ENCODE assay signal across 12 cellular contexts in the genomic region with DNA sequence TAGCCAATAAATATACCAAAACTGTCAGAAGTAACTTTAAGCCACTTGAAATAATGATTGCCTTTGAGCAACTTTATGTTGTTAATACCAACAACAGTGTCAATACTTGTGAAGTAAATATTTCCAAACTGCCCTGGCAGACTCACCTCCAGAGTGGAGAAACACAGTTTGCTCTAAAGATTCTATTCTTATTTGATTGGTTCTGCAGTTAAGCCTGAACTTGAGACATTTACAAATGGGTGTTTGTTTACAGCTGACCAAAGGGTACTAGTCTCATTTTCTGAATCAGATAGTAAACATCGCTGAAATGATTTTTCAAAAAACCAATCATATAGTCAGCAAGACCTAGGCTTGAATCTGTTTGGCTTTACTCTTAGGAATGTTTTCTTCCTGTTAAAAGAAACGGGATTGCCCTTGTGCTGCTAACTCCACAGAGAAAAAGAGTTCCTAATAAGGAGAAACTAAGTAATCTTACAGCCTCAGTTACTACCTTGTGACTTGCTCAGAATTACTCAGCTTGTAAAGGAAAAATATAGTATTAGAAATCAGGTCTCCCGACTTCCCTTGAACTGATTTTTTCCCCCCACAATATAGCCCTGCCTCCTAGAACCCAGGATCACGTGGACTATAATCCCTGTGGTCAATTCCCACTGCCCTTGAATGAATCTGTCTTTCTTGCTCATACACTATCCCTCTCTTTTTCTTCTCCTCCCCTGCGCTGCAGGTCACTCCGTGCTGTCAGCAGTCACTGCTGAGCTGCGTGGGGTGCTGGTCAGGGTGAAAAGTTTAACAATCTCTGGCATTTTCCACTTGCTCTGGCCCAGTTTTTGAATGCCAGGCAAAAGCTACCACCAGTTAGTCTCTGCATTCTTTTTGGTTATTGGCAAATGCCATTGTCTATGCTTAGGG. TPM values are rescaled to one million over a fixed set of nuclear protein-coding genes. Genes with fewer than 3 reads are reported as not detected.
DNase-seq lines count a peak whose midpoint lies in the region; ATAC-seq and TF ChIP-seq lines count a peak whose summit lies in the region.
"Had no signal": no experiment of that assay in that cellular context is flagged by ENCODE, and none has a peak within 500 bp of the region (broad histone marks: within the 10 kb centered on the region; RNA-seq: fewer than 3 reads in every experiment).

No MANE protein-coding gene starts in this region.

- no peaks in the 10 kb centered on the region for H3K4me1 ChIP-seq in neural progenitor cell
- H3K4me1 ChIP-seq in aorta (ENCODE audit: control insufficient read depth in 1 of 2, insufficient read depth in 2 of 2, low read length in 2 of 2) = no peaks in the 10 kb centered on the region

- H3K79me2 ChIP-seq in neural progenitor cell (ENCODE audit: low read depth) = no peaks in the 10 kb centered on the region

- H3K36me3 ChIP-seq in neural progenitor cell = no peaks in the 10 kb centered on the region
- no peaks in the 10 kb centered on the region for H3K36me3 ChIP-seq in aorta (ENCODE audit: control insufficient read depth in 1 of 2, insufficient read depth in 2 of 2, low read length in 1 of 2)

- H2AFZ ChIP-seq in neural progenitor cell (replicated peaks) = peak overlapping the region; percentile 99

- no peaks in the 10 kb centered on the region for H3K9me3 ChIP-seq in neural progenitor cell (ENCODE audit: low read depth)
- H3K9me3 ChIP-seq in aorta (ENCODE audit: control insufficient read depth, low read length) = no peaks in the 10 kb centered on the region

- no peak overlapping the region for H3K4me3 Mint-ChIP-seq in neural progenitor cell
- H3K4me3 Mint-ChIP-seq: activated B cell treated with CpG ODN at 0.5 μM for 24 hours had no signal

- H4K20me1 ChIP-seq in neural progenitor cell (ENCODE audit: low read depth) = no peaks in the 10 kb centered on the region

- no peak overlapping the region for H3K4me2 ChIP-seq in neural progenitor cell

- H3K27ac Mint-ChIP-seq in neural progenitor cell = no peak overlapping the region
- H3K27ac Mint-ChIP-seq: activated B cell treated with CpG ODN at 0.5 μM for 24 hours had no signal

- H3K27ac ChIP-seq in neural progenitor cell = no peak overlapping the region
- peak overlapping the region; percentile 81 to 98 for H3K27ac ChIP-seq in aorta (ENCODE audit: low read depth in 1 of 2, low read length in 2 of 2)

- DNase-seq in Right ventricle myocardium inferior (ENCODE audit: missing footprints) (no peak), cardiac septum (ENCODE audit: low spot score) (no peak), glomerular visceral epithelial cell (ENCODE audit: extremely low spot score) (peak; percentile 42), neural progenitor cell (ENCODE audit: low spot score) (no peak), aorta (no peak), DMS 273 (lab: John Stamatoyannopoulos, UW; ENCODE audit: unreplicated experiment) (no peak)
- DNase-seq: ACHN; activated B cell treated with CpG ODN at 0.5 μM for 24 hours; amniotic stem cell; stimulated activated CD4-positive, alpha-beta T cell treated with anti-CD3 and anti-CD28 coated beads, Interleukin-1b, Interleukin-23, amount 100 ng/mL, for 48 hours had no signal

- H3K36me3 Mint-ChIP-seq in neural progenitor cell = no peaks in the 10 kb centered on the region

- no peak overlapping the region for H3K9ac ChIP-seq in neural progenitor cell

- intact Hi-C loops in Right ventricle myocardium inferior (cut with DNase I) (loop anchor here (5.0 kb wide), 1 partner anchor 128 kb away; the partner anchor contains the start of gene METTL13), cardiac septum (cut with DNase I) (loop anchor here (2.0 kb wide), 1 partner anchor 89 kb away; the partner anchor contains the start of gene VAMP4), aorta (cut with DNase I) (loop anchor here in 1 of 2 donors (5.0 kb wide), 1 partner anchor 342 kb away; the partner anchor contains the start of gene FMO4)

- no peak overlapping the region for H3K4me3 ChIP-seq in neural progenitor cell
- no peak overlapping the region for H3K4me3 ChIP-seq in aorta (ENCODE audit: low read length in 2 of 2)

- TF ChIP-seq CTCF in neural progenitor cell (IDR thresholded peaks at IDR 0.05) = no peak

- ATAC-seq in Right ventricle myocardium inferior = peak; percentile 27
- ATAC-seq in aorta (ENCODE audit: low FRiP score) = peak; percentile 44
- no peak for ATAC-seq in HG03159 (IDR thresholded peaks at IDR 0.05; ENCODE audit: unreplicated experiment)
- no peak for ATAC-seq in GM21737 (IDR thresholded peaks at IDR 0.05; ENCODE audit: unreplicated experiment)

- H3K4me1 Mint-ChIP-seq in neural progenitor cell = peaks cover 21% of the 10 kb centered on the region

- WGBS in aorta, 2 donors = 9% methylated on average over 7 of the region's 7 CpGs

- no peaks in the 10 kb centered on the region for H3K9me3 Mint-ChIP-seq in neural progenitor cell
- H3K9me3 Mint-ChIP-seq: activated B cell treated with CpG ODN at 0.5 μM for 24 hours had no signal

- H3F3A ChIP-seq in neural progenitor cell (ENCODE audit: low read depth) = no peaks in the 10 kb centered on the region

- peaks cover 5% of the 10 kb centered on the region for H3K27me3 Mint-ChIP-seq in neural progenitor cell (ENCODE audit: insufficient read depth, low read depth)

- H3K27me3 ChIP-seq in neural progenitor cell = no peaks in the 10 kb centered on the region
- H3K27me3 ChIP-seq in aorta (ENCODE audit: control insufficient read depth in 1 of 2, insufficient read depth in 2 of 2, low read length in 1 of 2) = no peaks in the 10 kb centered on the region

RNA-seq across cellular contexts. Expression of gene MYOC, which starts 1.6 kb away (rescaled TPM):
- 5.3 TPM for total RNA-seq in Right ventricle myocardium inferior
- total RNA-seq in cardiac septum = 21.0 TPM
- total RNA-seq in neural progenitor cell (ENCODE audit: low replicate concordance) = not detected in 2 replicates
- 10 to 100 TPM; 18.0 to 74.0 TPM for total RNA-seq in aorta
- 1 to 10 TPM; 3.8 to 6.5 TPM for polyA plus RNA-seq in aorta
- total RNA-seq: activated B cell treated with CpG ODN at 0.5 μM for 24 hours had no signal

RNA-seq across cellular contexts. Expression of gene MYOCOS, which starts 32.0 kb away (rescaled TPM):
- total RNA-seq in Right ventricle myocardium inferior (not detected), cardiac septum (not detected), neural progenitor cell (ENCODE audit: low replicate concordance) (not detected in 2 replicates), aorta (not detected)
- polyA plus RNA-seq in aorta = not detected

Comparison
In these comparisons a context has a peak if more than half of its experiments do, and no peak if none do; other contexts are left out.
1. ATAC-seq: peak in Right ventricle myocardium inferior (single experiment) and aorta (single experiment); none in HG03159 (single experiment) and GM21737 (single experiment).